In the genomic region with DNA sequence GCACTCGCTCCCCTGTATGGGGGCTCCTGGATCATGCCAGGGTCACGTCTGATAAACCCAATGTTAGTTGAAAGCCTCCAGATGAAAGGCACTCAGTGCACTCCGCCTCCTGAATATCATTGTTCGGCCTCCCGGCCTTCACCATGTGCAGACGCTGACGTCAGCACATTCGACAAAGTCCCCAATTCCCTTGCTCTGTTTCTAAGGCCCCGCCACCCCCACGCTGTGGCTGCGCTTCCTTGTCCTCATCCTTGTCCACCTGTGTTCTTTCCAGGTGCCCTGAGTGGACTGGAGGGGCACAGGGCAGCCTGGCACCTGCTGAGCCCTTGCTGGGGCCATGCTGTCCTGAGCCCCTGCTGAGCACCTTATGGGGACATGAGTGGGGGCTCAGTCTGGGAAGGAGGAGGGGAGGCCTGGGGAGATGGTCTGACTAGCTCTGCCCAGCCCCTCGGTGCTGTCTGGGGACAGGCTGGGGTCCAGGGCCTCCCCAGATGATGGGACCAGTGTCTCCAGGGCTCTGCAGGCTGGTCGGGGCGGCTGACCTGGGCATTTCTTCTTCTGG, we compare ENCODE assay signal across 22 cellular contexts. TPM values are rescaled to one million over a fixed set of nuclear protein-coding genes. Genes with fewer than 3 reads are reported as not detected.
"Had no signal": no experiment of that assay in that cellular context is flagged by ENCODE, and none has a peak within 500 bp of the region (broad histone marks: within the 10 kb centered on the region; RNA-seq: fewer than 3 reads in every experiment).

No MANE protein-coding gene starts in this region.

- H3K27ac ChIP-seq: brain microvascular endothelial cell, left lung, parathyroid adenoma, transverse colon, vagina had no signal

- H3K9me3 ChIP-seq: vagina had no signal

- H3K27me3 ChIP-seq: vagina had no signal

- H3K4me3 Mint-ChIP-seq: activated T-cell treated with anti-CD3 and anti-CD28 coated beads, Interleukin-2, amount 50 U/mL, for 4 hours; central memory CD8-positive, alpha-beta T cell; stimulated activated naive CD8-positive, alpha-beta T cell treated with anti-CD3 and anti-CD28 coated beads, Interleukin-15, Interleukin-2, amounts not matched to agents 100 ng/mL and 50 ng/mL, for 24 hours had no signal

- H3K4me3 ChIP-seq: left lung, transverse colon, vagina had no signal

- H3K27ac Mint-ChIP-seq: stimulated activated naive CD8-positive, alpha-beta T cell treated with anti-CD3 and anti-CD28 coated beads, Interleukin-15, Interleukin-2, amounts not matched to agents 100 ng/mL and 50 ng/mL, for 24 hours had no signal

- H3K79me2 ChIP-seq: parathyroid adenoma had no signal

- FAIRE-seq: endometrium, keratinocyte had no signal

- H2AFZ ChIP-seq: parathyroid adenoma had no signal

- H3K9ac ChIP-seq: parathyroid adenoma had no signal

- ATAC-seq: activated T-cell treated with anti-CD3 and anti-CD28 coated beads, Interleukin-2, amount 50 U/mL, for 4 hours; left lung had no signal

- H3K4me1 ChIP-seq: left lung, parathyroid adenoma, transverse colon, vagina had no signal

- H3K4me1 Mint-ChIP-seq: central memory CD8-positive, alpha-beta T cell had no signal

- H3K36me3 ChIP-seq: brain microvascular endothelial cell, left lung, transverse colon, vagina had no signal

- DNase-seq: activated CD4-positive, alpha-beta T cell treated with anti-CD3 and anti-CD28 coated beads for 48 hours; activated CD4-positive, CD25-positive, alpha-beta regulatory T cell; activated CD8-positive, alpha-beta memory T cell treated with anti-CD3 and anti-CD28 coated beads, Interleukin-2, amount 50 U/mL, for 4 hours; activated effector memory CD4-positive, alpha-beta T cell treated with anti-CD3 and anti-CD28 coated beads, Interleukin-2, amount 50 U/mL, for 16 hours; activated naive CD4-positive, alpha-beta T cell treated with anti-CD3 and anti-CD28 coated beads, Interleukin-2, amount 50 U/mL, for 16 hours; activated T-cell treated with anti-CD3 and anti-CD28 coated beads, Interleukin-2, amount 50 U/mL, for 4 hours; brain microvascular endothelial cell; cortex of kidney; erythroblast; foreskin melanocyte; hypothalamus; T1000; transverse colon had no signal

RNA-seq across cellular contexts. Expression of a gene that starts 9.8 kb away (rescaled TPM):
- total RNA-seq: activated T-cell treated with anti-CD3 and anti-CD28 coated beads, Interleukin-2, amount 50 U/mL, for 4 hours; aorta; left lung; T-helper 1 cell treated with Interleukin-12 subunit alpha and Interleukin-12 subunit beta and Interleukin-4 antibody, amounts not matched to agents 30 ng/mL and 1 ng/mL, for 36 hours; transverse colon; vagina had no signal
- polyA plus RNA-seq: aorta, keratinocyte had no signal
